18 cellular contexts compared by ENCODE assay signal in the genomic region with DNA sequence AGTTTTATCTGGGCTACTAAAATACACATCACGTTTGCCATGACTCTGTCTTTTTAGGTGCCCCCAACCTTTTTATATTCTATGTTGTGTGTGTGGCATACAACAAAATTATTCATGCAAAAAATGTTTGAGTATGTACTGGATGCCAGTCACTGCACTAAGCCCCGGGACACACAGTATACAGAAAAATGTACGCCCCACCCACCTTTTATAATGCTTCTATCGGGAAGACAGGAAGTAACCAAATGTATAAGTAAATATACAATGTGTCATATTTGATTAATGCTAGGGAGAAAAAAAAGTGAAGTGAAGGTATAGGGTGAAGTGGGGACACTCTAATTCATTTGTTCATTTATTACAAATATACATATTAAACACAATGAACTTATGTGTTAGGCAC.
DNase-seq lines count a peak whose midpoint lies in the region; ATAC-seq and TF ChIP-seq lines count a peak whose summit lies in the region.
"Had no signal": no experiment of that assay in that cellular context is flagged by ENCODE, and none has a peak within 500 bp of the region (broad histone marks: within the 10 kb centered on the region; RNA-seq: fewer than 3 reads in every experiment).

No MANE protein-coding gene starts in this region.

- CTCF ChIA-PET in RWPE1 (lab: Yijun Ruan, JAX) = no interaction called here

- POLR2A ChIA-PET in RWPE1 (lab: Yijun Ruan, JAX; ENCODE audit: low non-redundant PET) = no interaction called here

- DNase-seq in DMS53 (lab: John Stamatoyannopoulos, UW) = peak; percentile 25
- no peak for DNase-seq in DMS53 treated with DMSO at 0.1 percent for 48 hours (lab: John Stamatoyannopoulos, UW; ENCODE audit: unreplicated experiment)
- DNase-seq in RWPE1 (ENCODE audit: low spot score) = peak; percentile 30
- no peak for DNase-seq in epithelial cell of prostate (ENCODE audit: low read depth, low spot score)
- DNase-seq in left colon = no peak
- DNase-seq in HCEC 1CT = no peak
- DNase-seq in NCI-H526 treated with DMSO at 0.1 percent for 48 hours (lab: John Stamatoyannopoulos, UW) = no peak
- DNase-seq: AML-193; Caco-2; CD4-positive, alpha-beta T cell; DND-41; EL; GM23248 had no signal

- no peak for TF ChIP-seq CTCF in RWPE1 (conservative IDR thresholded peaks at IDR 0.05; ENCODE audit: low read depth)

- H3K27ac ChIP-seq in RWPE1 = no peak overlapping the region
- peak overlapping the region; percentile 27 for H3K27ac ChIP-seq in epithelial cell of prostate
- H3K27ac ChIP-seq: 22Rv1, A549, C4-2B, GM23248 had no signal

- peak; percentile 78 for ATAC-seq in left colon
- no peak for ATAC-seq in HG02840 (IDR thresholded peaks at IDR 0.05; ENCODE audit: low FRiP score, unreplicated experiment)
- ATAC-seq: A549, HepG2 had no signal

- intact Hi-C loops in left colon (cut with DNase I, micrococcal nuclease) = no loop called here

Comparison
In these comparisons a context has a peak if more than half of its experiments do, and no peak if none do; other contexts are left out.
1. DNase-seq: peak in DMS53 (single experiment) and RWPE1 (single experiment); none in DMS53 treated with DMSO at 0.1 percent for 48 hours (single experiment), epithelial cell of prostate (single experiment), left colon (0 of 2), HCEC 1CT (single experiment) and NCI-H526 treated with DMSO at 0.1 percent for 48 hours (single experiment).